Comparison of ENCODE assay signal across 11 cellular contexts in genomic region chrX:134982748-134983147, GRCh38.
"Had no signal": no experiment of that assay in that cellular context is flagged by ENCODE, and none has a peak within 500 bp of the region (broad histone marks: within the 10 kb centered on the region; RNA-seq: fewer than 3 reads in every experiment).

No MANE protein-coding gene starts in this region.

- H3K36me3 ChIP-seq: HAP-1 had no signal

- H2AFZ ChIP-seq: GM23248, GM23338 had no signal

- H3K27ac Mint-ChIP-seq: GM23338, H9, HFFc6 had no signal

- H3K9me3 Mint-ChIP-seq: GM23338, HFFc6 had no signal

- H3K4me2 ChIP-seq: GM23338 had no signal

- H3K4me1 ChIP-seq: HAP-1 had no signal

- H3K4me3 Mint-ChIP-seq: GM23338, H9, HFFc6 had no signal

- DNase-seq: GM23248, GOT3, H7, H9, HCEC 1CT, HFFc6 had no signal

- H3K27ac ChIP-seq: GM23248 had no signal

- H3K4me1 Mint-ChIP-seq: GM23338, H9 had no signal

- H3K4me3 ChIP-seq: GM23248, GM23338, HAP-1 had no signal

- H3K9me3 ChIP-seq: HAP-1 had no signal

- H3K9ac ChIP-seq: GM23248 had no signal

- FAIRE-seq: H1, H54 had no signal

- ATAC-seq: GM23338, HCT116 had no signal
